In the genomic region with DNA sequence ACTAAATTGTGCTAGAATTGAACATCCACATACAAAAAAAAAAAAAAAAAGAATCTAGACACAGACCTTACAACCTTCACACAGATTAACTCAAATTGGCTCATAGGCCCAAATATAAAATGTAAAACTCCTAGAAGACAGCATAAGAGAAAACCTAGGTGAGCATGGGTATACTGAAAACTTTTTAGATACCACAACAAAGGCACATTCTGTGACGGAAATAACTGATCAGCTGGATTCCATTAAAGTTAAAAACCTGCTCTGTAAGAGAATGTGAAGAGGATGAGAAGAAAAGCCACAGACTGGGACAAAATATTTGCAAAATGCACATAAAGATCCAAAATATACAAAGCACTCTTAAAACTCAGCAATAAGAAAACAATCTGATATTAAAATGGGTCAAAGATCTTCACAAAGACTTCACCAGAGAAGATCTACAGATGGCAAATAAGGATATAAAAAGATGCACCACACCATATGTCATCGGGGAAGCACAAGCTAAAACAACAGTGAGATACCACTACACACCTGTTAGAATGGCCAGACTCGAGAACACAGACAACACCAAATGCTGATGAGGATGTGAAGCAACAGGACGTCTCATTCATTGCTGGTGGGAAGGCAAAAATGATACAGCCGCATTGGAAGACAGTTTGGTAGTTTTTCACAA, we compare ENCODE assay signal across 1 cellular context.
TF ChIP-seq lines count a peak whose summit lies in the region.

No MANE protein-coding gene starts in this region.

TF ChIP-seq in GM23338, 12 proteins besides CTCF, POLR2A, EP300 and RAD21 (continued from another document):
- TF ChIP-seq, protein P1, sequence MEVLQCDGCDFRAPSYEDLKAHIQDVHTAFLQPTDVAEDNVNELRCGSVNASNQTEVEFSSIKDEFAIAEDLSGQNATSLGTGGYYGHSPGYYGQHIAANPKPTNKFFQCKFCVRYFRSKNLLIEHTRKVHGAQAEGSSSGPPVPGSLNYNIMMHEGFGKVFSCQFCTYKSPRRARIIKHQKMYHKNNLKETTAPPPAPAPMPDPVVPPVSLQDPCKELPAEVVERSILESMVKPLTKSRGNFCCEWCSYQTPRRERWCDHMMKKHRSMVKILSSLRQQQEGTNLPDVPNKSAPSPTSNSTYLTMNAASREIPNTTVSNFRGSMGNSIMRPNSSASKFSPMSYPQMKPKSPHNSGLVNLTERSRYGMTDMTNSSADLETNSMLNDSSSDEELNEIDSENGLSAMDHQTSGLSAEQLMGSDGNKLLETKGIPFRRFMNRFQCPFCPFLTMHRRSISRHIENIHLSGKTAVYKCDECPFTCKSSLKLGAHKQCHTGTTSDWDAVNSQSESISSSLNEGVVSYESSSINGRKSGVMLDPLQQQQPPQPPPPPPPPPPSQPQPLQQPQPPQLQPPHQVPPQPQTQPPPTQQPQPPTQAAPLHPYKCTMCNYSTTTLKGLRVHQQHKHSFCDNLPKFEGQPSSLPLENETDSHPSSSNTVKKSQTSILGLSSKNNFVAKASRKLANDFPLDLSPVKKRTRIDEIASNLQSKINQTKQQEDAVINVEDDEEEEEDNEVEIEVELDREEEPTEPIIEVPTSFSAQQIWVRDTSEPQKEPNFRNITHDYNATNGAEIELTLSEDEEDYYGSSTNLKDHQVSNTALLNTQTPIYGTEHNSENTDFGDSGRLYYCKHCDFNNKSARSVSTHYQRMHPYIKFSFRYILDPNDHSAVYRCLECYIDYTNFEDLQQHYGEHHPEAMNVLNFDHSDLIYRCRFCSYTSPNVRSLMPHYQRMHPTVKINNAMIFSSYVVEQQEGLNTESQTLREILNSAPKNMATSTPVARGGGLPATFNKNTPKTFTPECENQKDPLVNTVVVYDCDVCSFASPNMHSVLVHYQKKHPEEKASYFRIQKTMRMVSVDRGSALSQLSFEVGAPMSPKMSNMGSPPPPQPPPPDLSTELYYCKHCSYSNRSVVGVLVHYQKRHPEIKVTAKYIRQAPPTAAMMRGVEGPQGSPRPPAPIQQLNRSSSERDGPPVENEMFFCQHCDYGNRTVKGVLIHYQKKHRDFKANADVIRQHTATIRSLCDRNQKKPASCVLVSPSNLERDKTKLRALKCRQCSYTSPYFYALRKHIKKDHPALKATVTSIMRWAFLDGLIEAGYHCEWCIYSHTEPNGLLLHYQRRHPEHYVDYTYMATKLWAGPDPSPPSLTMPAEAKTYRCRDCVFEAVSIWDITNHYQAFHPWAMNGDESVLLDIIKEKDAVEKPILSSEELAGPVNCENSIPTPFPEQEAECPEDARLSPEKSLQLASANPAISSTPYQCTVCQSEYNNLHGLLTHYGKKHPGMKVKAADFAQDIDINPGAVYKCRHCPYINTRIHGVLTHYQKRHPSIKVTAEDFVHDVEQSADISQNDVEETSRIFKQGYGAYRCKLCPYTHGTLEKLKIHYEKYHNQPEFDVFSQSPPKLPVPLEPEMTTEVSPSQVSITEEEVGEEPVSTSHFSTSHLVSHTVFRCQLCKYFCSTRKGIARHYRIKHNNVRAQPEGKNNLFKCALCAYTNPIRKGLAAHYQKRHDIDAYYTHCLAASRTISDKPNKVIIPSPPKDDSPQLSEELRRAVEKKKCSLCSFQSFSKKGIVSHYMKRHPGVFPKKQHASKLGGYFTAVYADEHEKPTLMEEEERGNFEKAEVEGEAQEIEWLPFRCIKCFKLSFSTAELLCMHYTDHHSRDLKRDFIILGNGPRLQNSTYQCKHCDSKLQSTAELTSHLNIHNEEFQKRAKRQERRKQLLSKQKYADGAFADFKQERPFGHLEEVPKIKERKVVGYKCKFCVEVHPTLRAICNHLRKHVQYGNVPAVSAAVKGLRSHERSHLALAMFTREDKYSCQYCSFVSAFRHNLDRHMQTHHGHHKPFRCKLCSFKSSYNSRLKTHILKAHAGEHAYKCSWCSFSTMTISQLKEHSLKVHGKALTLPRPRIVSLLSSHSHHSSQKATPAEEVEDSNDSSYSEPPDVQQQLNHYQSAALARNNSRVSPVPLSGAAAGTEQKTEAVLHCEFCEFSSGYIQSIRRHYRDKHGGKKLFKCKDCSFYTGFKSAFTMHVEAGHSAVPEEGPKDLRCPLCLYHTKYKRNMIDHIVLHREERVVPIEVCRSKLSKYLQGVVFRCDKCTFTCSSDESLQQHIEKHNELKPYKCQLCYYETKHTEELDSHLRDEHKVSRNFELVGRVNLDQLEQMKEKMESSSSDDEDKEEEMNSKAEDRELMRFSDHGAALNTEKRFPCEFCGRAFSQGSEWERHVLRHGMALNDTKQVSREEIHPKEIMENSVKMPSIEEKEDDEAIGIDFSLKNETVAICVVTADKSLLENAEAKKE (CRISPR knock-in tag; IDR thresholded peaks at IDR 0.05): no peak
- TF ChIP-seq ZNF331 (CRISPR knock-in tag; IDR thresholded peaks at IDR 0.05; ENCODE audit: low read depth): no peak
- TF ChIP-seq POLR2AphosphoS5 (IDR thresholded peaks at IDR 0.05; ENCODE audit: low read depth): no peak
- TF ChIP-seq, protein P2, sequence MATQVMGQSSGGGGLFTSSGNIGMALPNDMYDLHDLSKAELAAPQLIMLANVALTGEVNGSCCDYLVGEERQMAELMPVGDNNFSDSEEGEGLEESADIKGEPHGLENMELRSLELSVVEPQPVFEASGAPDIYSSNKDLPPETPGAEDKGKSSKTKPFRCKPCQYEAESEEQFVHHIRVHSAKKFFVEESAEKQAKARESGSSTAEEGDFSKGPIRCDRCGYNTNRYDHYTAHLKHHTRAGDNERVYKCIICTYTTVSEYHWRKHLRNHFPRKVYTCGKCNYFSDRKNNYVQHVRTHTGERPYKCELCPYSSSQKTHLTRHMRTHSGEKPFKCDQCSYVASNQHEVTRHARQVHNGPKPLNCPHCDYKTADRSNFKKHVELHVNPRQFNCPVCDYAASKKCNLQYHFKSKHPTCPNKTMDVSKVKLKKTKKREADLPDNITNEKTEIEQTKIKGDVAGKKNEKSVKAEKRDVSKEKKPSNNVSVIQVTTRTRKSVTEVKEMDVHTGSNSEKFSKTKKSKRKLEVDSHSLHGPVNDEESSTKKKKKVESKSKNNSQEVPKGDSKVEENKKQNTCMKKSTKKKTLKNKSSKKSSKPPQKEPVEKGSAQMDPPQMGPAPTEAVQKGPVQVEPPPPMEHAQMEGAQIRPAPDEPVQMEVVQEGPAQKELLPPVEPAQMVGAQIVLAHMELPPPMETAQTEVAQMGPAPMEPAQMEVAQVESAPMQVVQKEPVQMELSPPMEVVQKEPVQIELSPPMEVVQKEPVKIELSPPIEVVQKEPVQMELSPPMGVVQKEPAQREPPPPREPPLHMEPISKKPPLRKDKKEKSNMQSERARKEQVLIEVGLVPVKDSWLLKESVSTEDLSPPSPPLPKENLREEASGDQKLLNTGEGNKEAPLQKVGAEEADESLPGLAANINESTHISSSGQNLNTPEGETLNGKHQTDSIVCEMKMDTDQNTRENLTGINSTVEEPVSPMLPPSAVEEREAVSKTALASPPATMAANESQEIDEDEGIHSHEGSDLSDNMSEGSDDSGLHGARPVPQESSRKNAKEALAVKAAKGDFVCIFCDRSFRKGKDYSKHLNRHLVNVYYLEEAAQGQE (IDR thresholded peaks at IDR 0.05; ENCODE audit: unreplicated experiment): no peak
- TF ChIP-seq CREB1 (CRISPR knock-in tag; IDR thresholded peaks at IDR 0.05; ENCODE audit: low read depth): no peak
- TF ChIP-seq EZH2phosphoT487 (IDR thresholded peaks at IDR 0.05; ENCODE audit: unreplicated experiment): no peak
- no peak for TF ChIP-seq NANOG (IDR thresholded peaks at IDR 0.05; ENCODE audit: borderline replicate concordance)
- TF ChIP-seq, protein P3, sequence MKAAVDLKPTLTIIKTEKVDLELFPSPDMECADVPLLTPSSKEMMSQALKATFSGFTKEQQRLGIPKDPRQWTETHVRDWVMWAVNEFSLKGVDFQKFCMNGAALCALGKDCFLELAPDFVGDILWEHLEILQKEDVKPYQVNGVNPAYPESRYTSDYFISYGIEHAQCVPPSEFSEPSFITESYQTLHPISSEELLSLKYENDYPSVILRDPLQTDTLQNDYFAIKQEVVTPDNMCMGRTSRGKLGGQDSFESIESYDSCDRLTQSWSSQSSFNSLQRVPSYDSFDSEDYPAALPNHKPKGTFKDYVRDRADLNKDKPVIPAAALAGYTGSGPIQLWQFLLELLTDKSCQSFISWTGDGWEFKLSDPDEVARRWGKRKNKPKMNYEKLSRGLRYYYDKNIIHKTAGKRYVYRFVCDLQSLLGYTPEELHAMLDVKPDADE (IDR thresholded peaks at IDR 0.05): no peak
- TF ChIP-seq ZNF114 (CRISPR knock-in tag; IDR thresholded peaks at IDR 0.05): no peak
- TF ChIP-seq EZH2 (IDR thresholded peaks at IDR 0.05; ENCODE audit: low read depth, unreplicated experiment): no peak
- no peak for TF ChIP-seq STAT1 (IDR thresholded peaks at IDR 0.05; ENCODE audit: unreplicated experiment)
TF ChIP-seq in GM23338: peak in this region for 0.
